1 cellular context compared by ENCODE assay signal in the genomic region with DNA sequence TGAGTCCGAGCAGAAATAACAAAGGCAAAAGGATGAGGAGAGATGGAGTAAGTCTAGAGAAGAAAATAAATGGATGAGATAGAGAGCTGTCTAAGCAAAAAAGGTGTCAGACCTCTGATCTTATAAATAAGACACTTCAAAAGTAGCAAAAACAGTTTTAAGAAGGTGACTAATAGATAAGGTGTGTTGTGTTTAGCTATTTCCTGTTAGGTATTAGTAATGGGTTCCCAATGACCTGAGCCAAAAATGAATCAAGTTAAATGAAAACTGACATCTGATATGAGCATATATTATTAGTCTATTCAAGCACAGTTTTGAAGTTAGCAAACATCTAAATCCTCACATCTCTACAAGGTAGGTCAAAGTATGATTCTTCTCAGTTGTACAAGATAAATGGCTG.
TF ChIP-seq lines count a peak whose summit lies in the region.

No MANE protein-coding gene starts in this region.

TF ChIP-seq in SK-N-SH, 30 proteins besides CTCF, POLR2A, EP300 and RAD21:
- no peak for TF ChIP-seq USF1 (IDR thresholded peaks at IDR 0.05; ENCODE audit: borderline replicate concordance, low read depth)
- no peak for TF ChIP-seq NFIC (IDR thresholded peaks at IDR 0.05; ENCODE audit: borderline replicate concordance)
- no peak for TF ChIP-seq YY1 (IDR thresholded peaks at IDR 0.05; ENCODE audit: low read depth)
- TF ChIP-seq, protein P1, sequence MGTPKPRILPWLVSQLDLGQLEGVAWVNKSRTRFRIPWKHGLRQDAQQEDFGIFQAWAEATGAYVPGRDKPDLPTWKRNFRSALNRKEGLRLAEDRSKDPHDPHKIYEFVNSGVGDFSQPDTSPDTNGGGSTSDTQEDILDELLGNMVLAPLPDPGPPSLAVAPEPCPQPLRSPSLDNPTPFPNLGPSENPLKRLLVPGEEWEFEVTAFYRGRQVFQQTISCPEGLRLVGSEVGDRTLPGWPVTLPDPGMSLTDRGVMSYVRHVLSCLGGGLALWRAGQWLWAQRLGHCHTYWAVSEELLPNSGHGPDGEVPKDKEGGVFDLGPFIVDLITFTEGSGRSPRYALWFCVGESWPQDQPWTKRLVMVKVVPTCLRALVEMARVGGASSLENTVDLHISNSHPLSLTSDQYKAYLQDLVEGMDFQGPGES (IDR thresholded peaks at IDR 0.05; ENCODE audit: low read depth, low read length): no peak
- TF ChIP-seq ELF1 (IDR thresholded peaks at IDR 0.05): no peak
- TF ChIP-seq FOSL2 (IDR thresholded peaks at IDR 0.05; ENCODE audit: borderline replicate concordance, low read depth): no peak
- TF ChIP-seq FOXJ3 (CRISPR knock-in tag; IDR thresholded peaks at IDR 0.05): no peak
- no peak; the same call in 1 of the 2 replicates for TF ChIP-seq POLR2AphosphoS5 (IDR thresholded peaks at IDR 0.05; ENCODE audit: low read depth, low read length)
- TF ChIP-seq PBX3 (IDR thresholded peaks at IDR 0.05): no peak
